In the genomic region with DNA sequence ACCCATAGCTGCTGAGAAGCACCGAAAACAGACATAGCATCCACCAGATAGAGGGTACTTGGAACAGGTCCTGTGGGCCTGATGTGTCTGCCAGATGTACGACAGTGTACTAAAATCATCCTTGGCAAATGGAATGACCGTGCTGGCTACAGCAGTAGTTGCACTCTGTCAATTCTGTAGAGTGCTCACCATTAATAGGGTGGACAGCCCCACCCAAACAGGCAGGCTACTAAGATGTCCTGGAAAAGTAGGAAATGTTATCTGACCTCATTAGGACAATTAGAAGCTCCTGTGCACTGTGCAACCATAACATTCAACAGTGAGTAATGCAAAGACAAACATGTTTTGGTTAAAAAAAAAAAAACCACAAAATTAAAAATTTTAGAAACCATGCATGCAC, we compare ENCODE assay signal across 13 cellular contexts.
A peak's percentile ranks its signal among the peaks of the same experiment; 100 is the strongest.
DNase-seq lines count a peak whose midpoint lies in the region; ATAC-seq, FAIRE-seq and TF ChIP-seq lines count a peak whose summit lies in the region.
"Had no signal": no experiment of that assay in that cellular context is flagged by ENCODE, and none has a peak within 500 bp of the region (broad histone marks: within the 10 kb centered on the region; RNA-seq: fewer than 3 reads in every experiment).

No MANE protein-coding gene starts in this region.

- peak overlapping the region in 1 of 2 experiments; percentile 38 for H3K14ac ChIP-seq in mesenchymal stem cell (ENCODE audit: low read length in 2 of 2)

- peak overlapping the region; percentile 31 for H2BK5ac ChIP-seq in mesenchymal stem cell (ENCODE audit: low read depth, low read length, poor library complexity, severe bottlenecking)

- H2BK15ac ChIP-seq in mesenchymal stem cell (ENCODE audit: low read depth, poor library complexity, severe bottlenecking): no peak overlapping the region

- ATAC-seq in A549: no peak
- ATAC-seq: sciatic nerve had no signal

- H3K9me3 ChIP-seq in A549 (no peaks in the 10 kb centered on the region), mesenchymal stem cell (ENCODE audit: control insufficient read depth, low read length) (no peaks in the 10 kb centered on the region), tibial artery (no peaks in the 10 kb centered on the region)

- peak overlapping the region; percentile 85 for H4K91ac ChIP-seq in mesenchymal stem cell (ENCODE audit: low read length)

- H3K27me3 Mint-ChIP-seq in activated T-helper 1 cell treated with anti-CD3 and anti-CD28 coated beads, Interleukin-12 subunit alpha, Interleukin-12 subunit beta, Interleukin-2, Interleukin-4 antibody, amounts not matched to agents 30 ng/mL and 10 ng/mL and 1 ng/mL, durations not matched to agents 14 hours and 24 hours and 36 hours (ENCODE audit: insufficient read depth): no peaks in the 10 kb centered on the region
- H3K27me3 Mint-ChIP-seq: dendritic cell treated with granulocyte-macrophage colony-stimulating factor and Interleukin-4, amounts not matched to agents 40 ng/mL and 50 ng/mL, for 4 days had no signal

- no peak for FAIRE-seq in A549 (lab: Jason Lieb, UNC)

- H3K27ac ChIP-seq in A549 (peak overlapping the region; percentile 80 to 86), mesenchymal stem cell (ENCODE audit: low read length, poor library complexity, severe bottlenecking) (peak overlapping the region; percentile 100), tibial artery (no peak overlapping the region)

- H2BK120ac ChIP-seq in mesenchymal stem cell (ENCODE audit: low read depth, low read length): peak overlapping the region; percentile 86

- TF ChIP-seq RAD21 in A549 (conservative IDR thresholded peaks at IDR 0.05 in 1 of 2, IDR thresholded peaks at IDR 0.05 in 1 of 2): no peak

- TF ChIP-seq EP300 in A549 (IDR thresholded peaks at IDR 0.05): no peak

- H3K36me3 Mint-ChIP-seq in activated T-helper 1 cell treated with anti-CD3 and anti-CD28 coated beads, Interleukin-12 subunit alpha, Interleukin-12 subunit beta, Interleukin-2, Interleukin-4 antibody, amounts not matched to agents 30 ng/mL and 10 ng/mL and 1 ng/mL, durations not matched to agents 14 hours and 24 hours and 36 hours (ENCODE audit: low read depth): peaks cover 18% of the 10 kb centered on the region

- TF ChIP-seq CTCF in A549 (IDR thresholded peaks at IDR 0.05) (no peak), tibial artery (IDR thresholded peaks at IDR 0.05) (no peak)

- H3K27me3 ChIP-seq in mesenchymal stem cell (ENCODE audit: control insufficient read depth in 1 of 2, insufficient read depth in 1 of 2, low read length in 2 of 2) (no peaks in the 10 kb centered on the region), tibial artery (no peaks in the 10 kb centered on the region)

- H3K4me2 ChIP-seq in A549 (peak overlapping the region; percentile 85), mesenchymal stem cell (ENCODE audit: low read length, poor library complexity, severe bottlenecking) (no peak overlapping the region)

- peak overlapping the region; percentile 28 for H2AK5ac ChIP-seq in mesenchymal stem cell (ENCODE audit: low read length, severe bottlenecking)

- no peaks in the 10 kb centered on the region for H3K79me1 ChIP-seq in mesenchymal stem cell (replicated peaks; ENCODE audit: low read length, poor library complexity, severe bottlenecking)

- H2AFZ ChIP-seq in mesenchymal stem cell (ENCODE audit: low read depth, low read length): no peak overlapping the region

- POLR2A ChIA-PET in A549 (lab: Yijun Ruan, JAX): no interaction called here

- peak overlapping the region; percentile 51 to 93 for H2BK12ac ChIP-seq in mesenchymal stem cell (ENCODE audit: low read length in 2 of 2)

- peak overlapping the region in 1 of 2 experiments; percentile 80 for H3K4ac ChIP-seq in mesenchymal stem cell (ENCODE audit: low read depth in 1 of 2, low read length in 2 of 2)

- CTCF ChIA-PET in A549 (lab: Yijun Ruan, JAX): interaction anchor here (2.2 kb wide), 1 partner anchor 112 kb away, joined by 8 read pairs; no protein-coding TSS in a partner anchor

- intact Hi-C loops in activated T-helper 1 cell treated with anti-CD3 and anti-CD28 coated beads, Interleukin-12 subunit alpha, Interleukin-12 subunit beta, Interleukin-2, Interleukin-4 antibody, amounts not matched to agents 30 ng/mL and 10 ng/mL and 1 ng/mL, durations not matched to agents 14 hours and 24 hours and 36 hours (cut with micrococcal nuclease): loop anchor here (5.0 kb wide), 1 partner anchor 107 kb away; a partner anchor contains a TSS
- intact Hi-C loops in tibial artery (cut with DNase I; ENCODE audit: low total_unique reads): no loop called here

- H3K36me3 ChIP-seq in mesenchymal stem cell (ENCODE audit: control insufficient read depth in 1 of 2, insufficient read depth in 2 of 2, low read depth in 1 of 2, low read length in 2 of 2) (peaks cover 3 to 4% of the 10 kb centered on the region in 2 experiments), tibial artery (no peaks in the 10 kb centered on the region)

- 94% methylated on average over 3 of the region's 3 CpGs for WGBS in A549 (ENCODE audit: missing lambda C conversion rate)
- 34% methylated on average over 3 of the region's 3 CpGs for WGBS in mesenchymal stem cell

- H3K4me1 Mint-ChIP-seq in activated T-helper 1 cell treated with anti-CD3 and anti-CD28 coated beads, Interleukin-12 subunit alpha, Interleukin-12 subunit beta, Interleukin-2, Interleukin-4 antibody, amounts not matched to agents 30 ng/mL and 10 ng/mL and 1 ng/mL, durations not matched to agents 14 hours and 24 hours and 36 hours (ENCODE audit: low read depth): peaks cover 76% of the 10 kb centered on the region

- peak overlapping the region; percentile 90 for H3K27ac Mint-ChIP-seq in activated T-helper 1 cell treated with anti-CD3 and anti-CD28 coated beads, Interleukin-12 subunit alpha, Interleukin-12 subunit beta, Interleukin-2, Interleukin-4 antibody, amounts not matched to agents 30 ng/mL and 10 ng/mL and 1 ng/mL, durations not matched to agents 14 hours and 24 hours and 36 hours
- H3K27ac Mint-ChIP-seq: dendritic cell treated with granulocyte-macrophage colony-stimulating factor and Interleukin-4, amounts not matched to agents 40 ng/mL and 50 ng/mL, for 4 days had no signal

- H4K8ac ChIP-seq in mesenchymal stem cell (ENCODE audit: low read length): peak overlapping the region; percentile 52

- H3K4me1 ChIP-seq in A549 (peaks cover 68% of the 10 kb centered on the region), mesenchymal stem cell (ENCODE audit: control insufficient read depth, insufficient read depth, low read depth, low read length) (peaks cover 11% of the 10 kb centered on the region), tibial artery (peaks cover 0 to 39% (median 17%) of the 10 kb centered on the region in 4 donors)

- DNase-seq in A549 (ENCODE audit: low read depth in 1 of 2, low spot score in 1 of 2): no peak
- DNase-seq in HCEC 1CT: peak; percentile 41
- no peak for DNase-seq in activated T-helper 1 cell treated with anti-CD3 and anti-CD28 coated beads, Interleukin-12 subunit alpha, Interleukin-12 subunit beta, Interleukin-2, Interleukin-4 antibody, amounts not matched to agents 30 ng/mL and 10 ng/mL and 1 ng/mL, durations not matched to agents 14 hours and 24 hours and 36 hours (ENCODE audit: low spot score)
- DNase-seq in mesenchymal stem cell: peak; percentile 72
- no peak for DNase-seq in activated CD4-positive, CD25-positive, alpha-beta regulatory T cell (lab: John Stamatoyannopoulos, UW)
- DNase-seq in mesenteric fat pad (ENCODE audit: low spot score): no peak
- DNase-seq in tibial artery: no peak
- no peak for DNase-seq in foreskin melanocyte
- DNase-seq: activated effector memory CD4-positive, alpha-beta T cell treated with Interleukin-2 at 50 U/mL for 16 hours; hippocampal formation; NCI-H1930 had no signal

- H3K9me3 Mint-ChIP-seq in activated T-helper 1 cell treated with anti-CD3 and anti-CD28 coated beads, Interleukin-12 subunit alpha, Interleukin-12 subunit beta, Interleukin-2, Interleukin-4 antibody, amounts not matched to agents 30 ng/mL and 10 ng/mL and 1 ng/mL, durations not matched to agents 14 hours and 24 hours and 36 hours: peaks cover 6% of the 10 kb centered on the region
- H3K9me3 Mint-ChIP-seq: dendritic cell treated with granulocyte-macrophage colony-stimulating factor and Interleukin-4, amounts not matched to agents 40 ng/mL and 50 ng/mL, for 4 days had no signal

- no peak overlapping the region for H3K23ac ChIP-seq in mesenchymal stem cell (ENCODE audit: low read length in 2 of 2)

- H3K9ac ChIP-seq in mesenchymal stem cell (ENCODE audit: low read length): peak overlapping the region; percentile 84

- H3K18ac ChIP-seq in mesenchymal stem cell (ENCODE audit: low read depth in 1 of 2, low read length in 2 of 2): peak overlapping the region; percentile 34 to 74

- H3K4me3 Mint-ChIP-seq in activated T-helper 1 cell treated with anti-CD3 and anti-CD28 coated beads, Interleukin-12 subunit alpha, Interleukin-12 subunit beta, Interleukin-2, Interleukin-4 antibody, amounts not matched to agents 30 ng/mL and 10 ng/mL and 1 ng/mL, durations not matched to agents 14 hours and 24 hours and 36 hours: no peak overlapping the region
- H3K4me3 Mint-ChIP-seq: dendritic cell treated with granulocyte-macrophage colony-stimulating factor and Interleukin-4, amounts not matched to agents 40 ng/mL and 50 ng/mL, for 4 days had no signal

- H3K4me3 ChIP-seq in A549: no peak overlapping the region
- H3K4me3 ChIP-seq in mesenchymal stem cell (ENCODE audit: insufficient read depth in 1 of 2, low read depth in 1 of 2, low read length in 2 of 2): peak overlapping the region in 1 of 2 experiments; percentile 43
- no peak overlapping the region for H3K4me3 ChIP-seq in tibial artery

- no peak for TF ChIP-seq POLR2A in A549 (IDR thresholded peaks at IDR 0.05; ENCODE audit: low read length)

TF ChIP-seq in A549, 52 proteins besides CTCF, POLR2A, EP300 and RAD21 (continues in another document):
- TF ChIP-seq MYC (IDR thresholded peaks at IDR 0.05; ENCODE audit: borderline replicate concordance, low read length) (no peak), ZNF302 (CRISPR knock-in tag; IDR thresholded peaks at IDR 0.05) (no peak), TFCP2L1 (CRISPR knock-in tag; IDR thresholded peaks at IDR 0.05) (no peak), ZSCAN20 (CRISPR knock-in tag; IDR thresholded peaks at IDR 0.05) (no peak), EHMT2 (IDR thresholded peaks at IDR 0.05; ENCODE audit: low read depth) (no peak), FOSB (CRISPR knock-in tag; IDR thresholded peaks at IDR 0.05) (no peak), SREBF2 (IDR thresholded peaks at IDR 0.05) (no peak), ESRRA (IDR thresholded peaks at IDR 0.05; ENCODE audit: borderline replicate concordance, low read length) (no peak), HDAC2 (IDR thresholded peaks at IDR 0.05) (no peak), CBX8 (IDR thresholded peaks at IDR 0.05) (no peak)
- TF ChIP-seq, protein P1, sequence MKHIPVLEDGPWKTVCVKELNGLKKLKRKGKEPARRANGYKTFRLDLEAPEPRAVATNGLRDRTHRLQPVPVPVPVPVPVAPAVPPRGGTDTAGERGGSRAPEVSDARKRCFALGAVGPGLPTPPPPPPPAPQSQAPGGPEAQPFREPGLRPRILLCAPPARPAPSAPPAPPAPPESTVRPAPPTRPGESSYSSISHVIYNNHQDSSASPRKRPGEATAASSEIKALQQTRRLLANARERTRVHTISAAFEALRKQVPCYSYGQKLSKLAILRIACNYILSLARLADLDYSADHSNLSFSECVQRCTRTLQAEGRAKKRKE (CRISPR knock-in tag; IDR thresholded peaks at IDR 0.05; ENCODE audit: low read depth): no peak

Comparison
In these comparisons a context has a peak if more than half of its experiments do, and no peak if none do; other contexts are left out.
1. DNase-seq: peak in HCEC 1CT (single experiment) and mesenchymal stem cell (single experiment); none in A549 (0 of 2), activated T-helper 1 cell treated with anti-CD3 and anti-CD28 coated beads, Interleukin-12 subunit alpha, Interleukin-12 subunit beta, Interleukin-2, Interleukin-4 antibody, amounts not matched to agents 30 ng/mL and 10 ng/mL and 1 ng/mL, durations not matched to agents 14 hours and 24 hours and 36 hours (single experiment), activated CD4-positive, CD25-positive, alpha-beta regulatory T cell (0 of 4), mesenteric fat pad (single experiment), tibial artery (0 of 2) and foreskin melanocyte (single experiment).
2. H3K27ac ChIP-seq: peak in A549 (2 of 2) and mesenchymal stem cell (single experiment); none in tibial artery (0 of 2).